1 cellular context compared by ENCODE assay signal in genomic region chr6:11585426-11586016, GRCh38.
TF ChIP-seq lines count a peak whose summit lies in the region.

No MANE protein-coding gene starts in this region.

TF ChIP-seq in Ishikawa, 13 proteins besides CTCF, POLR2A, EP300 and RAD21 (continued from another document):
- TF ChIP-seq REST (IDR thresholded peaks at IDR 0.05; ENCODE audit: low read depth): no peak
- no peak for TF ChIP-seq TAF1 (IDR thresholded peaks at IDR 0.05; ENCODE audit: low read depth)
- no peak for TF ChIP-seq YY1 (IDR thresholded peaks at IDR 0.05; ENCODE audit: low read depth)
- no peak for TF ChIP-seq FOXM1 (IDR thresholded peaks at IDR 0.05; ENCODE audit: borderline replicate concordance, low read depth)
- TF ChIP-seq CREB1 (IDR thresholded peaks at IDR 0.05; ENCODE audit: low read depth): no peak
- TF ChIP-seq ZBTB7A (IDR thresholded peaks at IDR 0.05; ENCODE audit: low read depth): no peak
- TF ChIP-seq TCF12 (IDR thresholded peaks at IDR 0.05; ENCODE audit: low read depth): no peak
- TF ChIP-seq EGR1 (IDR thresholded peaks at IDR 0.05): no peak
